In genomic region chr5:71757590-71758543, GRCh38 we compare ENCODE assay signal across 8 cellular contexts. TPM values are rescaled to one million over a fixed set of nuclear protein-coding genes. Genes with fewer than 3 reads are reported as not detected.
DNase-seq lines count a peak whose midpoint lies in the region; ATAC-seq and TF ChIP-seq lines count a peak whose summit lies in the region.
"Had no signal": no experiment of that assay in that cellular context is flagged by ENCODE, and none has a peak within 500 bp of the region (broad histone marks: within the 10 kb centered on the region; RNA-seq: fewer than 3 reads in every experiment).

No MANE protein-coding gene starts in this region.

- H3K4me3 ChIP-seq in WI38 (ENCODE audit: low read depth, low read length) (0 out of 2 replicates have a peak overlapping the region, but pooled peaks have one; percentile 13), lower lobe of right lung (no peak overlapping the region)

- no peaks in the 10 kb centered on the region for H3K36me3 Mint-ChIP-seq in dendritic cell treated with granulocyte-macrophage colony-stimulating factor and Interleukin-4, amounts not matched to agents 40 ng/mL and 50 ng/mL, for 4 days (ENCODE audit: low read depth)

- no peaks in the 10 kb centered on the region for H3K9me3 Mint-ChIP-seq in dendritic cell treated with granulocyte-macrophage colony-stimulating factor and Interleukin-4, amounts not matched to agents 40 ng/mL and 50 ng/mL, for 4 days

- no peaks in the 10 kb centered on the region for H3K27me3 ChIP-seq in lower lobe of right lung (ENCODE audit: low read depth)
- H3K27me3 ChIP-seq: neutrophil had no signal

- CTCF ChIA-PET in HEK293T (lab: Yijun Ruan, JAX): interaction anchor here (0.5 to 1.3 kb wide), 4 partner anchors 30 to 262 kb away, joined by 3 to 4 read pairs (median 3); no protein-coding TSS in a partner anchor

- POLR2A ChIA-PET in HEK293T (lab: Yijun Ruan, JAX): no interaction called here

- no peaks in the 10 kb centered on the region for H3K36me3 ChIP-seq in lower lobe of right lung
- H3K36me3 ChIP-seq: neutrophil had no signal

- ATAC-seq in lower lobe of right lung: peak; percentile 78 to 82

- DNase-seq in HEK293T (ENCODE audit: extremely low spot score): peak; percentile 72
- peak; percentile 65 for DNase-seq in NCI-H1694 treated with DMSO at 0.1 percent for 48 hours (lab: John Stamatoyannopoulos, UW)
- no peak for DNase-seq in lower lobe of right lung
- peak; percentile 13 to 15 for DNase-seq in stimulated activated CD8-positive, alpha-beta memory T cell treated with anti-CD3 and anti-CD28 coated beads, Interleukin-15, amount 100 ng/mL, for 48 hours (ENCODE audit: low read depth in 2 of 2)

- no peak overlapping the region for H3K27ac Mint-ChIP-seq in dendritic cell treated with granulocyte-macrophage colony-stimulating factor and Interleukin-4, amounts not matched to agents 40 ng/mL and 50 ng/mL, for 4 days

- H3K4me3 Mint-ChIP-seq in dendritic cell treated with granulocyte-macrophage colony-stimulating factor and Interleukin-4, amounts not matched to agents 40 ng/mL and 50 ng/mL, for 4 days: peak overlapping the region; percentile 6

- peaks cover 6% of the 10 kb centered on the region for H3K4me1 Mint-ChIP-seq in dendritic cell treated with granulocyte-macrophage colony-stimulating factor and Interleukin-4, amounts not matched to agents 40 ng/mL and 50 ng/mL, for 4 days (ENCODE audit: low read depth)

- peaks cover 2% of the 10 kb centered on the region for H3K27me3 Mint-ChIP-seq in dendritic cell treated with granulocyte-macrophage colony-stimulating factor and Interleukin-4, amounts not matched to agents 40 ng/mL and 50 ng/mL, for 4 days

- no peak overlapping the region for H3K27ac ChIP-seq in lower lobe of right lung
- H3K27ac ChIP-seq: neutrophil had no signal

- no peaks in the 10 kb centered on the region for H3K9me3 ChIP-seq in lower lobe of right lung
- H3K9me3 ChIP-seq: neutrophil had no signal

- peaks cover 3% of the 10 kb centered on the region for H3K4me1 ChIP-seq in lower lobe of right lung

- TF ChIP-seq CTCF in GM12872 (IDR thresholded peaks at IDR 0.05; ENCODE audit: insufficient read depth, low read depth, low read length): peak; percentile 71
- peak; percentile 58 for TF ChIP-seq CTCF in WI38 (IDR thresholded peaks at IDR 0.05; ENCODE audit: low read depth, low read length)
- peak; percentile 60 for TF ChIP-seq CTCF in lower lobe of right lung (IDR thresholded peaks at IDR 0.05)

- intact Hi-C loops in dendritic cell treated with granulocyte-macrophage colony-stimulating factor and Interleukin-4, amounts not matched to agents 40 ng/mL and 50 ng/mL, for 4 days (cut with micrococcal nuclease): no loop called here
- intact Hi-C loops in lower lobe of right lung (cut with DNase I): no loop called here

TF ChIP-seq in HEK293T, 16 proteins besides CTCF, POLR2A, EP300 and RAD21:
- TF ChIP-seq L3MBTL2 (conservative IDR thresholded peaks at IDR 0.05): no peak

RNA-seq across cellular contexts. Expression of gene CARTPT, which starts 38.8 kb away (rescaled TPM):
- total RNA-seq in lower lobe of right lung: not detected
